Comparison of ENCODE assay signal across 10 cellular contexts in genomic region chr7:82805527-82805960, GRCh38.
A peak's percentile ranks its signal among the peaks of the same experiment; 100 is the strongest.
DNase-seq lines count a peak whose midpoint lies in the region; ATAC-seq and TF ChIP-seq lines count a peak whose summit lies in the region.
"Had no signal": no experiment of that assay in that cellular context is flagged by ENCODE, and none has a peak within 500 bp of the region (broad histone marks: within the 10 kb centered on the region; RNA-seq: fewer than 3 reads in every experiment).

No MANE protein-coding gene starts in this region.

- no peaks in the 10 kb centered on the region for H3K9me3 ChIP-seq in HAP-1

- peak overlapping the region; percentile 19 for H2AFZ ChIP-seq in ACC112 (ENCODE audit: low read length, unreplicated experiment)

- in situ Hi-C loops in SK-MEL-5 (cut with HindIII; ENCODE audit: low pct_unique_long_range_greater_than_20kb, low sequenced_read_pairs), result no loop called here
- in situ Hi-C loops in HAP-1 (cut with MboI; ENCODE audit: low sequenced_read_pairs), result loop anchor here (25.0 kb wide), 1 partner anchor 482 kb away; no protein-coding TSS in a partner anchor

- H3K4me1 ChIP-seq in ACC112 (ENCODE audit: control insufficient read depth, insufficient read depth, low read length, unreplicated experiment) (peaks cover 26% of the 10 kb centered on the region), HAP-1 (no peaks in the 10 kb centered on the region)

- no peaks in the 10 kb centered on the region for H3K36me3 ChIP-seq in ACC112 (ENCODE audit: insufficient read depth, low read length)
- H3K36me3 ChIP-seq in HAP-1 (replicated peaks), result no peaks in the 10 kb centered on the region

- no peak for TF ChIP-seq CTCF in dorsolateral prefrontal cortex (IDR thresholded peaks at IDR 0.05 in 54 of 56, conservative IDR thresholded peaks at IDR 0.05 in 2 of 56; ENCODE audit: low read depth in 1 of 56, partially characterized antibody in 56 of 56)

- peak; percentile 11 for DNase-seq in HT-29 (ENCODE audit: low spot score)
- peak; percentile 69 for DNase-seq in SK-MEL-5 (ENCODE audit: low read depth, low spot score)
- peak; percentile 64 for DNase-seq in fibroblast of the conjunctiva (ENCODE audit: low read depth)
- no peak for DNase-seq in left colon
- DNase-seq in HAP-1 (ENCODE audit: low spot score in 2 of 2), result no peak
- DNase-seq in D341Med (ENCODE audit: low spot score), result no peak
- no peak for DNase-seq in dorsolateral prefrontal cortex
- DNase-seq: activated T-cell treated with anti-CD3 and anti-CD28 coated beads, Interleukin-2, amount 50 U/mL, for 4 hours; CD4-positive, alpha-beta T cell had no signal

- ATAC-seq in left colon, result no peak
- ATAC-seq: activated T-cell treated with anti-CD3 and anti-CD28 coated beads, Interleukin-2, amount 50 U/mL, for 4 hours had no signal

- no peaks in the 10 kb centered on the region for H3K79me2 ChIP-seq in ACC112 (ENCODE audit: control insufficient read depth, insufficient read depth, low read length, unreplicated experiment)

- H3K4me3 ChIP-seq in ACC112 (ENCODE audit: low read depth, low read length) (peak overlapping the region; percentile 51), HAP-1 (no peak overlapping the region), dorsolateral prefrontal cortex (no peak overlapping the region)

- peak overlapping the region; percentile 22 for H3K27ac ChIP-seq in ACC112 (ENCODE audit: low read depth, low read length)
- no peak overlapping the region for H3K27ac ChIP-seq in dorsolateral prefrontal cortex

- H3K27me3 ChIP-seq in ACC112 (ENCODE audit: insufficient read depth, low read length) (no peaks in the 10 kb centered on the region), HAP-1 (ENCODE audit: low read depth) (no peaks in the 10 kb centered on the region), dorsolateral prefrontal cortex (peaks cover 0 to 3% (median 0%) of the 10 kb centered on the region in 45 donors)

- intact Hi-C loops in left colon (cut with DNase I, micrococcal nuclease) (no loop called here), dorsolateral prefrontal cortex (cut with DNase I) (no loop called here)

Comparison
In these comparisons a context has a peak if more than half of its experiments do, and no peak if none do; other contexts are left out.
1. DNase-seq: peak in HT-29 (single experiment), SK-MEL-5 (single experiment) and fibroblast of the conjunctiva (single experiment); none in left colon (0 of 2), HAP-1 (0 of 2), D341Med (single experiment) and dorsolateral prefrontal cortex (0 of 10).